In genomic region chr6:52523363-52524207, GRCh38 we compare ENCODE assay signal across 18 cellular contexts. TPM values are rescaled to one million over a fixed set of nuclear protein-coding genes. Genes with fewer than 3 reads are reported as not detected.
A peak's percentile ranks its signal among the peaks of the same experiment; 100 is the strongest.
DNase-seq lines count a peak whose midpoint lies in the region; ATAC-seq, FAIRE-seq and TF ChIP-seq lines count a peak whose summit lies in the region.
"Had no signal": no experiment of that assay in that cellular context is flagged by ENCODE, and none has a peak within 500 bp of the region (broad histone marks: within the 10 kb centered on the region; RNA-seq: fewer than 3 reads in every experiment).

No MANE protein-coding gene starts in this region.

- TF ChIP-seq CTCF in DND-41 (IDR thresholded peaks at IDR 0.05; ENCODE audit: borderline replicate concordance, extremely low read depth, low read length, poor library complexity, severe bottlenecking), result no peak
- no peak for TF ChIP-seq CTCF in GM12878 (IDR thresholded peaks at IDR 0.05 in 2 of 3, conservative IDR thresholded peaks at IDR 0.05 in 1 of 3; ENCODE audit: control insufficient read depth in 2 of 3, extremely low read depth in 1 of 3, insufficient read depth in 1 of 3, low read depth in 3 of 3, low read length in 3 of 3)

- in situ Hi-C loops in GM12878 (cut with MboI), result no loop called here

- H3K27ac Mint-ChIP-seq in memory B cell, result peak overlapping the region; percentile 26
- H3K27ac Mint-ChIP-seq: activated CD8-positive, alpha-beta memory T cell treated with anti-CD3 and anti-CD28 coated beads, Interleukin-2, amount 10 ng/mL, durations not matched to agents 7 days and 5 days; stimulated activated naive CD8-positive, alpha-beta T cell treated with anti-CD3 and anti-CD28 coated beads, Interleukin-15, Interleukin-2, amounts not matched to agents 100 ng/mL and 50 ng/mL, for 24 hours; T-cell had no signal

- no peak for TF ChIP-seq EP300 in GM12878 (IDR thresholded peaks at IDR 0.05; ENCODE audit: borderline replicate concordance in 1 of 2, control insufficient read depth in 1 of 2, low read depth in 2 of 2, low read length in 2 of 2)

- H3K27me3 ChIP-seq in DND-41 (ENCODE audit: insufficient read depth, low read length, poor library complexity) (no peaks in the 10 kb centered on the region), GM12878 (replicated peaks in 1 of 2; ENCODE audit: control insufficient read depth in 2 of 2, insufficient read depth in 2 of 2, low read length in 1 of 2) (no peaks in the 10 kb centered on the region)
- H3K27me3 ChIP-seq: heart left ventricle had no signal

- no TSS peak for BruUV-seq in GM12878 (replicated peaks; lab: Mats Ljungman, UMichigan)

- ATAC-seq in DND-41 (ENCODE audit: insufficient read depth, low read depth) (no peak; the same call in 2 of the 3 replicates), GM12878 (no peak), memory B cell (ENCODE audit: low read depth) (no peak), GM21576 (IDR thresholded peaks at IDR 0.05; ENCODE audit: unreplicated experiment) (no peak)
- ATAC-seq: activated CD8-positive, alpha-beta memory T cell treated with anti-CD3 and anti-CD28 coated beads, Interleukin-2, amount 10 ng/mL, durations not matched to agents 7 days and 5 days; natural killer cell; T-cell had no signal

- H3K4me3 Mint-ChIP-seq in memory B cell, result no peak overlapping the region
- H3K4me3 Mint-ChIP-seq: activated CD8-positive, alpha-beta memory T cell treated with anti-CD3 and anti-CD28 coated beads, Interleukin-2, amount 10 ng/mL, durations not matched to agents 7 days and 5 days; natural killer cell; stimulated activated naive CD8-positive, alpha-beta T cell treated with anti-CD3 and anti-CD28 coated beads, Interleukin-15, Interleukin-2, amounts not matched to agents 100 ng/mL and 50 ng/mL, for 24 hours; T-cell had no signal

- no peaks in the 10 kb centered on the region for H3K9me3 Mint-ChIP-seq in memory B cell
- H3K9me3 Mint-ChIP-seq: natural killer cell; stimulated activated naive CD8-positive, alpha-beta T cell treated with anti-CD3 and anti-CD28 coated beads, Interleukin-15, Interleukin-2, amounts not matched to agents 100 ng/mL and 50 ng/mL, for 24 hours; T-cell had no signal

- intact Hi-C loops in GM12878 (cut with micrococcal nuclease; ENCODE audit: unreplicated experiment), result no loop called here

- no peak for TF ChIP-seq POLR2A in GM12878 (IDR thresholded peaks at IDR 0.05; ENCODE audit: low read depth, low read length)

- H3K27ac ChIP-seq in DND-41 (ENCODE audit: low read length) (peak overlapping the region; percentile 36; the same call in 1 of the 2 replicates), GM12878 (ENCODE audit: control insufficient read depth, insufficient read depth) (no peak overlapping the region)
- H3K27ac ChIP-seq: HL-60 had no signal

- H3K36me3 ChIP-seq in DND-41 (ENCODE audit: insufficient read depth, low read length) (peaks cover 11% of the 10 kb centered on the region; the same call in 1 of the 2 replicates), GM12878 (ENCODE audit: control insufficient read depth in 2 of 2, insufficient read depth in 2 of 2, low read length in 1 of 2) (no peaks in the 10 kb centered on the region)

- H3K27me3 Mint-ChIP-seq in memory B cell, result no peaks in the 10 kb centered on the region
- H3K27me3 Mint-ChIP-seq: activated CD8-positive, alpha-beta memory T cell treated with anti-CD3 and anti-CD28 coated beads, Interleukin-2, amount 10 ng/mL, durations not matched to agents 7 days and 5 days; stimulated activated naive CD8-positive, alpha-beta T cell treated with anti-CD3 and anti-CD28 coated beads, Interleukin-15, Interleukin-2, amounts not matched to agents 100 ng/mL and 50 ng/mL, for 24 hours; T-cell had no signal

- no peak overlapping the region for H3K4me3 ChIP-seq in DND-41 (ENCODE audit: low read depth in 1 of 2, low read length in 2 of 2)
- H3K4me3 ChIP-seq in GM12878, result no peak overlapping the region
- H3K4me3 ChIP-seq: heart left ventricle had no signal

- 94% methylated on average over 7 of the region's 7 CpGs for WGBS in GM12878 (ENCODE audit: insufficient coverage, insufficient replicate concordance, low lambda C conversion rate, missing lambda C conversion rate)

- H3K9ac ChIP-seq in DND-41 (ENCODE audit: low read depth, low read length), result no peak overlapping the region
- no peak overlapping the region for H3K9ac ChIP-seq in GM12878 (ENCODE audit: control insufficient read depth, insufficient read depth, low read length)

- H3K9me3 ChIP-seq in DND-41 (ENCODE audit: insufficient read depth, low read length, severe bottlenecking) (no peaks in the 10 kb centered on the region), GM12878 (replicated peaks; ENCODE audit: control insufficient read depth, insufficient read depth, low read length) (no peaks in the 10 kb centered on the region)
- H3K9me3 ChIP-seq: heart left ventricle had no signal

- H4K20me1 ChIP-seq in DND-41 (ENCODE audit: insufficient read depth, low read length) (no peaks in the 10 kb centered on the region), GM12878 (ENCODE audit: control insufficient read depth, insufficient read depth) (no peaks in the 10 kb centered on the region)

- RAD21 ChIA-PET in GM12878 (lab: Charles Lee; ENCODE audit: unreplicated experiment), result no interaction called here

- DNase-seq in DND-41 (no peak), NCI-H526 (lab: John Stamatoyannopoulos, UW) (peak; percentile 84 to 89), GM12878 (ENCODE audit: low read depth, low spot score) (no peak), memory B cell (ENCODE audit: low spot score in 2 of 2) (no peak), NCI-H774 (lab: John Stamatoyannopoulos, UW) (no peak), NCI-H446 (lab: John Stamatoyannopoulos, UW) (no peak), DMS53 treated with DMSO at 0.1 percent for 48 hours (lab: John Stamatoyannopoulos, UW; ENCODE audit: unreplicated experiment) (no peak)
- DNase-seq: activated CD8-positive, alpha-beta memory T cell treated with anti-CD3 and anti-CD28 coated beads, Interleukin-2, amount 10 ng/mL, durations not matched to agents 7 days and 5 days; activated gamma-delta T cell treated with Interleukin-2 at 50 U/mL for 16 hours; heart left ventricle; natural killer cell; NCI-H1436 treated with DMSO at 0.1 percent for 48 hours; NCI-H345; T-cell had no signal

- SMC1A ChIA-PET in GM12878 (lab: Charles Lee; ENCODE audit: uncharacterized antibody, unreplicated experiment), result interaction anchor here (0.6 to 1.6 kb wide), 7 partner anchors 8 to 1777 kb away, joined by 3 to 5 read pairs (median 3); no protein-coding TSS in a partner anchor

- peaks cover 16% of the 10 kb centered on the region for H3K36me3 Mint-ChIP-seq in memory B cell
- H3K36me3 Mint-ChIP-seq: activated CD8-positive, alpha-beta memory T cell treated with anti-CD3 and anti-CD28 coated beads, Interleukin-2, amount 10 ng/mL, durations not matched to agents 7 days and 5 days; natural killer cell had no signal

- H3K79me2 ChIP-seq in DND-41 (ENCODE audit: insufficient read depth, low read length), result peaks cover 2% of the 10 kb centered on the region
- H3K79me2 ChIP-seq in GM12878 (ENCODE audit: control insufficient read depth, insufficient read depth, low read length), result no peaks in the 10 kb centered on the region

- FAIRE-seq in GM12878 (lab: Jason Lieb, UNC), result peak; percentile 38
- FAIRE-seq: islet of Langerhans had no signal

- H3K4me1 ChIP-seq in DND-41 (ENCODE audit: insufficient read depth, low read length) (peaks cover 27% of the 10 kb centered on the region), GM12878 (ENCODE audit: control insufficient read depth, insufficient read depth, low read length) (peaks cover 2% of the 10 kb centered on the region; the same call in 1 of the 2 replicates)

- H2AFZ ChIP-seq in DND-41 (ENCODE audit: low read depth, low read length) (no peak overlapping the region), GM12878 (ENCODE audit: control insufficient read depth, low read depth, low read length) (no peak overlapping the region)

- CTCF ChIA-PET in GM12878 (lab: Yijun Ruan, JAX), result no interaction called here

- POLR2A ChIA-PET in GM12878 (lab: Charles Lee), result interaction anchor here (0.6 kb wide), 1 partner anchor 78 kb away, joined by 4 read pairs; no protein-coding TSS in a partner anchor

- no peak for TF ChIP-seq RAD21 in GM12878 (IDR thresholded peaks at IDR 0.05; ENCODE audit: insufficient read depth, low read depth, low read length)

- peaks cover 8% of the 10 kb centered on the region for H3K4me1 Mint-ChIP-seq in memory B cell

- H3K4me2 ChIP-seq in DND-41 (ENCODE audit: insufficient read depth, low read length) (no peak overlapping the region), GM12878 (ENCODE audit: control insufficient read depth, insufficient read depth) (no peak overlapping the region)

TF ChIP-seq in GM12878, 131 proteins besides CTCF, POLR2A, EP300 and RAD21 (continues in another document):
- TF ChIP-seq HCFC1 (IDR thresholded peaks at IDR 0.05; ENCODE audit: low read length), result no peak

RNA-seq across cellular contexts. Expression of gene TRAM2, which starts 53.3 kb away (rescaled TPM):
- 9.5 and 10.9 TPM in 2 replicates for total RNA-seq in GM12878 (2013; cell fraction: nucleolus; rRNA removed)
- 10.9 and 11.0 TPM in 2 replicates for total RNA-seq in GM12878 (2014; rRNA removed)
- 7.9 and 8.2 TPM in 2 replicates for total RNA-seq in GM12878 (2014; rRNA removed; fragmentation: Illumina TruSeq; extraction: Trizol)
- total RNA-seq in GM12878 (2021), result 12.5 and 13.2 TPM in 2 replicates
- polyA plus RNA-seq in GM12878 (2011; ENCODE audit: low read depth), result 4.4 TPM
- polyA plus RNA-seq in GM12878 (2011; rRNA removed), result 4.8 and 6.8 TPM in 2 replicates
- polyA plus RNA-seq in GM12878 (2011; cell fraction: cytosol; rRNA removed), result 6.9 and 7.2 TPM in 2 replicates
- 12.2 and 13.7 TPM in 2 replicates for polyA plus RNA-seq in GM12878 (2011; cell fraction: nucleus; rRNA removed)
- 5.6 and 6.1 TPM in 2 replicates for polyA plus RNA-seq in GM12878 (2012)
- 12.4 and 13.9 TPM in 2 replicates for polyA plus RNA-seq in GM12878 (2014; fragmentation: Illumina TruSeq; extraction: Trizol)
- polyA plus RNA-seq in GM12878 (2014; fragmentation: Nextera tagmentation; extraction: Ambion mirVana), result 1 to 10 TPM; 2.5 TPM
- polyA plus RNA-seq in GM12878 (2014; rRNA removed), result 10.5 and 11.1 TPM in 2 replicates
- polyA plus RNA-seq in GM12878 (2016; fragmentation: Nextera tagmentation; extraction: Ambion mirVana), result 10 to 100 TPM; 13.9 to 15.0 TPM
- 5.0 and 5.9 TPM in 2 replicates for polyA minus RNA-seq in GM12878 (2011; rRNA and poly(A)+ RNA removed)
- 1.9 and 3.6 TPM in 2 replicates for polyA minus RNA-seq in GM12878 (2011; cell fraction: cytosol; rRNA and poly(A)+ RNA removed)
- polyA minus RNA-seq in GM12878 (2011; cell fraction: nucleus; rRNA and poly(A)+ RNA removed), result 3.1 and 5.9 TPM in 2 replicates

Comparison
In these comparisons a context has a peak if more than half of its experiments do, and no peak if none do; other contexts are left out.
1. DNase-seq: peak in NCI-H526 (2 of 2); none in DND-41 (single experiment), GM12878 (single experiment), memory B cell (0 of 2), NCI-H774 (single experiment), NCI-H446 (0 of 2) and DMS53 treated with DMSO at 0.1 percent for 48 hours (single experiment).